ENCODE assay signal across 13 cellular contexts in the genomic region with DNA sequence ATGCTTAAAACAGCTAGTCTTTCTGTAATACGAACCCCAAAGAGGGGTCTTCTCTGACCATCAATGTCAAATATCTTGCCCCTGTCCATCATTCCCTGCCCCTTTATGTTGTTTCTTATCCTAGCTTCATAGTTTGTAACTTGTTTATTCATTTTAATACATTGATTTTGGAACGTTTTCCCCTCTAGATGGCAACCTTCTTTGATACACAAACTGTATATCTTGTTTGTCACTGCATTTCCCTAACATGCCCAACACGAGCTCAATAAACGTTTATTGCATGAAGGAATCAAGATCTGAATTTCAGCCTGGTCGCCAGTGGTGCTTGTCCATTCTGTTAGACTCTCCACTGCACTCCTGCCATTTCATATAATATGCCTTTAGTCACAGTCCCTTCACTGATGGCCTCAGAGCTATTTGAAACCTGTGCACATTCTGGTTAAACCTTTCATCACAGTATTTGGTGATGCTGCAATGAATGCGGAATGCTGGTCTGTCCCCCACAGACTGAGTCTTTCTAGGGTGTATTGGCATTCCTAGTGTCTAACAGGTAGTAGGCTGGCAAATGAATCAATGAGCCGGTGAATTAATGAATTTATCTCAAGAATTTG. TPM values are rescaled to one million over a fixed set of nuclear protein-coding genes. Genes with fewer than 3 reads are reported as not detected.
DNase-seq lines count a peak whose midpoint lies in the region; ATAC-seq, FAIRE-seq and TF ChIP-seq lines count a peak whose summit lies in the region.
"Had no signal": no experiment of that assay in that cellular context is flagged by ENCODE, and none has a peak within 500 bp of the region (broad histone marks: within the 10 kb centered on the region; RNA-seq: fewer than 3 reads in every experiment).

No MANE protein-coding gene starts in this region.

- no peak overlapping the region for H2AFZ ChIP-seq in keratinocyte (ENCODE audit: control insufficient read depth, low read length)

- no peaks in the 10 kb centered on the region for H3K79me2 ChIP-seq in keratinocyte (ENCODE audit: control insufficient read depth, insufficient read depth, low read length)

- no peak overlapping the region for H3K4me3 ChIP-seq in AG09309 (ENCODE audit: control insufficient read depth, low read depth, low read length)
- H3K4me3 ChIP-seq in keratinocyte (ENCODE audit: control insufficient read depth in 2 of 3, extremely low read depth in 1 of 3, insufficient read depth in 2 of 3, low read depth in 1 of 3, low read length in 3 of 3) = no peak overlapping the region
- H3K4me3 ChIP-seq: stomach had no signal

- H3K27me3 ChIP-seq in keratinocyte (ENCODE audit: control insufficient read depth, extremely low read depth, insufficient read depth, low read length) = no peaks in the 10 kb centered on the region

- no peak for ATAC-seq in GM19324 (IDR thresholded peaks at IDR 0.05; ENCODE audit: low FRiP score, unreplicated experiment)

- H4K20me1 ChIP-seq in keratinocyte (ENCODE audit: control insufficient read depth, extremely low read depth, insufficient read depth, low read length) = no peaks in the 10 kb centered on the region

- H3K9me3 ChIP-seq in keratinocyte (ENCODE audit: control insufficient read depth, low read depth, low read length) = no peaks in the 10 kb centered on the region
- H3K9me3 ChIP-seq: stomach had no signal

- no peaks in the 10 kb centered on the region for H3K36me3 ChIP-seq in keratinocyte (ENCODE audit: control insufficient read depth in 2 of 2, extremely low read depth in 1 of 2, insufficient read depth in 2 of 2, low read length in 2 of 2)
- H3K36me3 ChIP-seq: stomach had no signal

- peak; percentile 8 for TF ChIP-seq CTCF in AG09309 (IDR thresholded peaks at IDR 0.05; ENCODE audit: control insufficient read depth, insufficient read depth, low read depth, low read length, missing control alignments)
- TF ChIP-seq CTCF in VCaP (conservative IDR thresholded peaks at IDR 0.05) = peak; percentile 60
- TF ChIP-seq CTCF in keratinocyte (optimal IDR thresholded peaks at IDR 0.05 in 1 of 3, IDR thresholded peaks at IDR 0.05 in 1 of 3, conservative IDR thresholded peaks at IDR 0.05 in 1 of 3; ENCODE audit: extremely low read depth in 1 of 3, insufficient read depth in 2 of 3, low read length in 3 of 3) = peak in 1 of 3 experiments; percentile 18

- no peak for DNase-seq in AG09309 (ENCODE audit: low read depth)
- peak; percentile 9 for DNase-seq in HT1080 (ENCODE audit: low read depth)
- no peak for DNase-seq in keratinocyte (ENCODE audit: low read depth, low spot score)
- DNase-seq in caudate nucleus (lab: John Stamatoyannopoulos, UW) = no peak
- no peak for DNase-seq in stimulated activated CD4-positive, alpha-beta T cell treated with anti-CD3 and anti-CD28 coated beads, Interleukin-4, amount 100 ng/mL, for 1 hour
- DNase-seq in retina = no peak
- DNase-seq: CD4-positive, alpha-beta memory T cell; KBM-7; stomach had no signal

- FAIRE-seq in keratinocyte (lab: Jason Lieb, UNC) = no peak
- FAIRE-seq: colon, islet of Langerhans had no signal

- H3K4me2 ChIP-seq in keratinocyte (ENCODE audit: control insufficient read depth, extremely low read depth, insufficient read depth, low read depth, low read length) = peak overlapping the region; percentile 51

- peak overlapping the region; percentile 14; the same call in 1 of the 2 replicates for H3K27ac ChIP-seq in VCaP
- no peak overlapping the region for H3K27ac ChIP-seq in keratinocyte (ENCODE audit: control insufficient read depth, insufficient read depth, low read length)
- H3K27ac ChIP-seq in caudate nucleus (ENCODE audit: low read depth, low read length) = no peak overlapping the region
- H3K27ac ChIP-seq: stomach had no signal

- no peak overlapping the region for H3K9ac ChIP-seq in keratinocyte (ENCODE audit: control insufficient read depth, extremely low read depth, insufficient read depth, low read length)

- H3K4me1 ChIP-seq in keratinocyte (ENCODE audit: control insufficient read depth, extremely low read depth, insufficient read depth, low read length) = peaks cover 14% of the 10 kb centered on the region
- H3K4me1 ChIP-seq: stomach had no signal

- H3K9me1 ChIP-seq in keratinocyte (ENCODE audit: control insufficient read depth, extremely low read depth, insufficient read depth, low read length) = no peaks in the 10 kb centered on the region

- dilution Hi-C loops in keratinocyte (cut with MboI; ENCODE audit: extremely low pct_ligation_motif_present, low sequenced_read_pairs) = no loop called here

RNA-seq across cellular contexts. Expression of a gene that starts 55.0 kb away (rescaled TPM):
- total RNA-seq in HT1080 (2014; rRNA removed; shearing (Covaris generic)) = 50.5 and 60.8 TPM in 2 replicates
- polyA plus RNA-seq in HT1080 (2015; cell fraction: cytosol; rRNA removed) = 57.5 and 63.6 TPM in 2 replicates
- polyA plus RNA-seq in HT1080 (2015; cell fraction: nucleus; rRNA removed) = 97.6 and 116 TPM in 2 replicates
- polyA plus RNA-seq in keratinocyte = 12.1 to 20.8 TPM (median 12.9 TPM) in 3 replicates
- polyA plus RNA-seq in keratinocyte (2011; ENCODE audit: low read depth) = 5.7 TPM
- 8.2 and 11.7 TPM in 2 replicates for polyA plus RNA-seq in keratinocyte (2011; cell fraction: cytosol; rRNA removed)
- 20.6 and 26.7 TPM in 2 replicates for polyA plus RNA-seq in keratinocyte (2011; cell fraction: nucleus; rRNA removed)
- polyA plus RNA-seq in keratinocyte (2012; ENCODE audit: low replicate concordance) = 8.5 and 20.0 TPM in 2 replicates
- polyA minus RNA-seq in keratinocyte = 22.5 to 75.7 TPM (median 27.2 TPM) in 3 replicates
- 16.9 TPM for polyA minus RNA-seq in keratinocyte (2011; cell fraction: cytosol; rRNA and poly(A)+ RNA removed)
- 12.9 and 17.9 TPM in 2 replicates for polyA minus RNA-seq in keratinocyte (2011; cell fraction: nucleus; rRNA and poly(A)+ RNA removed)
